10 cellular contexts compared by ENCODE assay signal in genomic region chr17:64706224-64707076, GRCh38. TPM values are rescaled to one million over a fixed set of nuclear protein-coding genes. Genes with fewer than 3 reads are reported as not detected.
DNase-seq lines count a peak whose midpoint lies in the region; ATAC-seq and TF ChIP-seq lines count a peak whose summit lies in the region.
"Had no signal": no experiment of that assay in that cellular context is flagged by ENCODE, and none has a peak within 500 bp of the region (broad histone marks: within the 10 kb centered on the region; RNA-seq: fewer than 3 reads in every experiment).

No MANE protein-coding gene starts in this region.

- H3K9me3 ChIP-seq in MG63 (peaks cover 10% of the 10 kb centered on the region), colonic mucosa (no peaks in the 10 kb centered on the region), mesodermal cell (ENCODE audit: control insufficient read depth, low read length) (peaks cover 8% of the 10 kb centered on the region)
- H3K9me3 ChIP-seq: uterus had no signal

- TF ChIP-seq CTCF in 22Rv1 (IDR thresholded peaks at IDR 0.05) = no peak
- TF ChIP-seq CTCF in colonic mucosa (IDR thresholded peaks at IDR 0.05) = no peak

- WGBS in mesodermal cell (ENCODE audit: insufficient coverage in 2 of 2), 2 experiments = 78 to 79% methylated on average over 6 to 7 of the region's 8 CpGs

- H3K4me3 ChIP-seq in MG63 (no peak overlapping the region), colonic mucosa (no peak overlapping the region), mesodermal cell (ENCODE audit: extremely low read depth, insufficient read depth, low read length, poor library complexity, severe bottlenecking) (peak overlapping the region; percentile 11)
- H3K4me3 ChIP-seq: uterus had no signal

- H3K27ac ChIP-seq in 22Rv1 (peak overlapping the region; percentile 43), colonic mucosa (peak overlapping the region; percentile 78), mesodermal cell (ENCODE audit: low read depth, low read length, severe bottlenecking) (peak overlapping the region; percentile 96)

- DNase-seq in MG63 = peak; percentile 33
- DNase-seq in colonic mucosa = peak; percentile 44
- no peak for DNase-seq in stimulated activated naive CD4-positive, alpha-beta T cell treated with Interleukin-2 at 50 U/mL for 16 hours (lab: John Stamatoyannopoulos, UW)
- no peak for DNase-seq in NCI-H1417 treated with DMSO at 0.1 percent for 48 hours (lab: John Stamatoyannopoulos, UW)
- no peak for DNase-seq in globus pallidus (ENCODE audit: low spot score)
- DNase-seq: CD8-positive, alpha-beta T cell had no signal

- ATAC-seq in HG03175 (IDR thresholded peaks at IDR 0.05; ENCODE audit: unreplicated experiment) = no peak
- ATAC-seq: CD8-positive, alpha-beta T cell had no signal

- no peaks in the 10 kb centered on the region for H3K36me3 ChIP-seq in MG63
- H3K36me3 ChIP-seq in colonic mucosa = no peaks in the 10 kb centered on the region
- H3K36me3 ChIP-seq in mesodermal cell (ENCODE audit: control insufficient read depth, insufficient read depth, low read length) = no peaks in the 10 kb centered on the region
- H3K36me3 ChIP-seq: uterus had no signal

- H3K27me3 ChIP-seq in MG63 (no peaks in the 10 kb centered on the region), colonic mucosa (no peaks in the 10 kb centered on the region)
- H3K27me3 ChIP-seq: uterus had no signal

- H3K4me1 ChIP-seq in colonic mucosa (peaks cover 29% of the 10 kb centered on the region), mesodermal cell (ENCODE audit: control insufficient read depth, insufficient read depth, low read length, poor library complexity, severe bottlenecking) (peaks cover 47% of the 10 kb centered on the region)
- H3K4me1 ChIP-seq: uterus had no signal

- intact Hi-C loops in colonic mucosa (cut with DNase I) = no loop called here

- peak overlapping the region in 1 of 2 donors; percentile 22 for H3K9ac ChIP-seq in colonic mucosa (ENCODE audit: low read depth in 2 of 2, low read length in 2 of 2)

RNA-seq across cellular contexts. Expression of gene SMURF2, which starts 44.3 kb away (rescaled TPM):
- total RNA-seq in MG63 (2014; rRNA removed; shearing (Covaris generic); ENCODE audit: low replicate concordance) = 154 and 184 TPM in 2 replicates
- 10 to 100 TPM; 10.6 to 18.6 TPM for total RNA-seq in colonic mucosa
- 177 TPM for polyA plus RNA-seq in mesodermal cell (2013, experiment 1 of 2)
- polyA plus RNA-seq in mesodermal cell (2013, experiment 2 of 2) = 184 TPM

Comparison
In these comparisons a context has a peak if more than half of its experiments do, and no peak if none do; other contexts are left out.
1. H3K27ac ChIP-seq: peak in every context shown above with its lines; median percentile 96 in mesodermal cell; 78 in colonic mucosa; 43 in 22Rv1.
2. DNase-seq: peak in MG63 (single experiment) and colonic mucosa (single experiment); none in stimulated activated naive CD4-positive, alpha-beta T cell treated with Interleukin-2 at 50 U/mL for 16 hours (single experiment), NCI-H1417 treated with DMSO at 0.1 percent for 48 hours (single experiment) and globus pallidus (single experiment).